ENCODE assay signal across 1 cellular context in genomic region chr15:89673162-89673506, GRCh38.
TF ChIP-seq lines count a peak whose summit lies in the region.

No MANE protein-coding gene starts in this region.

TF ChIP-seq in HCT116, 20 proteins besides CTCF, POLR2A, EP300 and RAD21 (continued from another document):
- TF ChIP-seq ZBTB33 (IDR thresholded peaks at IDR 0.05; ENCODE audit: extremely low read depth, insufficient replicate concordance, low read length) (no peak), EGR1 (IDR thresholded peaks at IDR 0.05; ENCODE audit: low read depth) (no peak), SRF (IDR thresholded peaks at IDR 0.05; ENCODE audit: low read depth) (no peak), ELF1 (IDR thresholded peaks at IDR 0.05; ENCODE audit: borderline replicate concordance, low read depth) (no peak), SP1 (IDR thresholded peaks at IDR 0.05; ENCODE audit: low read depth) (no peak), ZFX (IDR thresholded peaks at IDR 0.05) (no peak), JUND (IDR thresholded peaks at IDR 0.05) (no peak), REST (IDR thresholded peaks at IDR 0.05; ENCODE audit: low read depth) (no peak), ZNF274 (IDR thresholded peaks at IDR 0.05; ENCODE audit: low read depth, low read length) (no peak)
TF ChIP-seq in HCT116: peak in this region for 0.
